In the genomic region with DNA sequence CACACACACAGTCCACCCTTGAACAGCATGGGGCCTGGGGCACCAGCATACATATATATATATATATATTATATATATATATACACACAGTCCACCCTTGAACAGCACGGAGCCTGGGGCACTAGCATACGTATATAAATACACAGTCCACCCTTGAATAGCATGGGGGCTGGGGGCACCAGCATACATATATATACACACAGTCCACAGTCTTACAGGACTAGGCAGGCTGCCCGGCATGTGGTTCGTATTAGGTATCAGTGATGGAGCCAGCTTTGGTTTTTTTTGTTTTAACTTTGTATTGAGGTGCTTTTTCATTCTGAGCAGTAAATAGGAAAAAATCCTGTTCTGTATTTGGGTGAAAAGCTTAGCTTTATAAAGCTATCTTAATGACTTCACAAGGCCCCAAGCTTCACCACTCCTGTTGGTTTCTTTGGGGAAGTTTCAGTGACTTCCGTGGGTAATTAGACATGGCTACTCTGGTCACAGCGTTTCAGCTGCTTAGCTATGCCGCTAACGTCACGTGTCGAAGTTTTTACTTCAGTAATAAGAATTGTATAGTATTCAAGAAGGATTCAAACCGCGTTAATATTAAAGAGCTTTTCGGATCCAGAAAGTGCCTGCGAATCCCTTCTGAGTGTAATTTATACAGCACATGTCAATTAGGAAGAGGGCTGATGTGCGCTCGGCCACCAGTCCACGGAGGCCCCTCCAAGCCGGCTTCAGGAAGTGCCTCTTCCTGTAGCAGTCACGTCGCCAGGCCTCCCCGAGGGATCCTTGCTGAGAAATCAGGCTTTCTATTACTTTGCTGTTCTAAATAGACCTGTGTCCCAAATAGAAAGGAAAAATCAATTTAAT, we compare ENCODE assay signal across 10 cellular contexts.
A peak's percentile ranks its signal among the peaks of the same experiment; 100 is the strongest.
DNase-seq lines count a peak whose midpoint lies in the region; ATAC-seq and TF ChIP-seq lines count a peak whose summit lies in the region.
"Had no signal": no experiment of that assay in that cellular context is flagged by ENCODE, and none has a peak within 500 bp of the region (broad histone marks: within the 10 kb centered on the region; RNA-seq: fewer than 3 reads in every experiment).

No MANE protein-coding gene starts in this region.

- peak; percentile 38 for DNase-seq in RPMI7951 (ENCODE audit: low read depth)
- peak; percentile 61 for DNase-seq in Right ventricle myocardium superior
- DNase-seq in osteoblast (ENCODE audit: insufficient read length, low spot score, missing footprints): peak; percentile 66
- DNase-seq in WERI-Rb-1: no peak
- no peak for DNase-seq in NCI-H2029 treated with DMSO at 0.1 percent for 48 hours (lab: John Stamatoyannopoulos, UW)
- DNase-seq in NCI-H510A (lab: John Stamatoyannopoulos, UW): no peak
- DNase-seq: activated CD4-positive, CD25-positive, alpha-beta regulatory T cell treated with anti-CD3 and anti-CD28 coated beads, Interleukin-2, amount 50 U/mL, for 72 hours; CD8-positive, alpha-beta memory T cell had no signal

- H3K4me2 ChIP-seq in BLaER1: peak overlapping the region; percentile 74
- no peak overlapping the region for H3K4me2 ChIP-seq in osteoblast (ENCODE audit: insufficient read depth, low read length)

- peak overlapping the region; percentile 15 for H3K9ac ChIP-seq in BLaER1

- intact Hi-C loops in Right ventricle myocardium superior (cut with DNase I): no loop called here

- H3K79me2 ChIP-seq in osteoblast (ENCODE audit: insufficient read depth, low read length): no peaks in the 10 kb centered on the region

- no peak for TF ChIP-seq CTCF in osteoblast (IDR thresholded peaks at IDR 0.05; ENCODE audit: extremely low read depth, low read depth, low read length)
- TF ChIP-seq CTCF in WERI-Rb-1 (IDR thresholded peaks at IDR 0.05; ENCODE audit: low read depth, low read length): no peak

- H3K4me1 ChIP-seq in BLaER1: peaks cover 42% of the 10 kb centered on the region
- H3K4me1 ChIP-seq in osteoblast (ENCODE audit: insufficient read depth, low read length): no peaks in the 10 kb centered on the region

- H3K36me3 ChIP-seq in BLaER1 (peaks cover 23% of the 10 kb centered on the region), osteoblast (ENCODE audit: insufficient read depth, low read length) (no peaks in the 10 kb centered on the region), WERI-Rb-1 (no peaks in the 10 kb centered on the region)

- H3K27ac ChIP-seq in BLaER1 (peak overlapping the region; percentile 55), osteoblast (ENCODE audit: low read depth, low read length) (peak overlapping the region; percentile 37), WERI-Rb-1 (no peak overlapping the region)

- H2AFZ ChIP-seq in osteoblast (ENCODE audit: low read length): no peak overlapping the region

- H3K27me3 ChIP-seq in BLaER1 (no peaks in the 10 kb centered on the region), osteoblast (ENCODE audit: insufficient read depth, low read length) (no peaks in the 10 kb centered on the region), WERI-Rb-1 (ENCODE audit: insufficient read depth, low read depth, severe bottlenecking) (no peaks in the 10 kb centered on the region)

- H4K20me1 ChIP-seq in BLaER1: peaks cover 25% of the 10 kb centered on the region
- peaks cover under 1% of the 10 kb centered on the region for H4K20me1 ChIP-seq in osteoblast (ENCODE audit: insufficient read depth, low read length)

- H3K4me3 ChIP-seq in BLaER1 (no peak overlapping the region), osteoblast (ENCODE audit: insufficient read depth, low read length) (no peak overlapping the region), WERI-Rb-1 (ENCODE audit: low read depth, low read length) (no peak overlapping the region)

- H3K9me3 ChIP-seq in BLaER1 (no peaks in the 10 kb centered on the region), osteoblast (ENCODE audit: low read depth, low read length) (no peaks in the 10 kb centered on the region), WERI-Rb-1 (ENCODE audit: severe bottlenecking) (no peaks in the 10 kb centered on the region)

- peak; percentile 60 for ATAC-seq in Right ventricle myocardium superior (ENCODE audit: poor library complexity)
- ATAC-seq in HG03025 (IDR thresholded peaks at IDR 0.05; ENCODE audit: low FRiP score, unreplicated experiment): no peak

Comparison
In these comparisons a context has a peak if more than half of its experiments do, and no peak if none do; other contexts are left out.
1. DNase-seq: peak in RPMI7951 (single experiment), Right ventricle myocardium superior (single experiment) and osteoblast (single experiment); none in WERI-Rb-1 (single experiment), NCI-H2029 treated with DMSO at 0.1 percent for 48 hours (single experiment) and NCI-H510A (single experiment).